In genomic region chr2:33291278-33292013, GRCh38 we compare ENCODE assay signal across 9 cellular contexts.
DNase-seq lines count a peak whose midpoint lies in the region; ATAC-seq and TF ChIP-seq lines count a peak whose summit lies in the region.
"Had no signal": no experiment of that assay in that cellular context is flagged by ENCODE, and none has a peak within 500 bp of the region (broad histone marks: within the 10 kb centered on the region; RNA-seq: fewer than 3 reads in every experiment).

No MANE protein-coding gene starts in this region.

- no peaks in the 10 kb centered on the region for H3K36me3 Mint-ChIP-seq in activated T-helper 1 cell treated with anti-CD3 and anti-CD28 coated beads, Interleukin-12 subunit alpha, Interleukin-12 subunit beta, Interleukin-2, Interleukin-4 antibody, amounts not matched to agents 30 ng/mL and 10 ng/mL and 1 ng/mL, durations not matched to agents 14 hours and 24 hours and 36 hours (ENCODE audit: low read depth)
- no peaks in the 10 kb centered on the region for H3K36me3 Mint-ChIP-seq in activated CD8-positive, alpha-beta memory T cell treated with anti-CD3 and anti-CD28 coated beads, Interleukin-2, amount 10 ng/mL, durations not matched to agents 7 days and 5 days

- H3F3A ChIP-seq in PC-3 (ENCODE audit: low read length, unreplicated experiment), result no peaks in the 10 kb centered on the region

- TF ChIP-seq CTCF in PC-3 (conservative IDR thresholded peaks at IDR 0.05; ENCODE audit: low read depth, low read length), result no peak
- no peak for TF ChIP-seq CTCF in fibroblast of villous mesenchyme (IDR thresholded peaks at IDR 0.05; ENCODE audit: insufficient read depth, low read depth, low read length)
- TF ChIP-seq CTCF in psoas muscle (IDR thresholded peaks at IDR 0.05), result no peak

- POLR2A ChIA-PET in PC-3 (lab: Charles Lee; ENCODE audit: unreplicated experiment), result interaction anchor here (0.6 kb wide), 1 partner anchor 380 kb away, joined by 4 read pairs; no protein-coding TSS in a partner anchor

- BruUV-seq in PC-3 (replicated peaks; lab: Mats Ljungman, UMichigan), result no TSS peak

- 0 out of 2 replicates have a peak, but pooled peaks cover 3% of the 10 kb centered on the region for H3K9me2 ChIP-seq in PC-3 (replicated peaks; ENCODE audit: low read length)

- H3K27ac ChIP-seq in PC-3 (ENCODE audit: low read length) (peak overlapping the region; percentile 91), psoas muscle (peak overlapping the region; percentile 53)

- intact Hi-C loops in PC-3 (cut with micrococcal nuclease), result loop anchor here (2.0 to 10.0 kb wide), 2 partner anchors 63 to 307 kb away; partner anchors contain the start of gene FAM98A
- intact Hi-C loops in psoas muscle (cut with DNase I), result loop anchor here in 1 of 2 donors (10.0 kb wide), 1 partner anchor 293 kb away; no protein-coding TSS in a partner anchor
- intact Hi-C loops in activated T-helper 1 cell treated with anti-CD3 and anti-CD28 coated beads, Interleukin-12 subunit alpha, Interleukin-12 subunit beta, Interleukin-2, Interleukin-4 antibody, amounts not matched to agents 30 ng/mL and 10 ng/mL and 1 ng/mL, durations not matched to agents 14 hours and 24 hours and 36 hours (cut with micrococcal nuclease), result no loop called here

- ATAC-seq in PC-3 (peak; percentile 96), psoas muscle (peak in 3 of 4 donors; percentile 22 to 41 (median 35))
- ATAC-seq in activated CD8-positive, alpha-beta memory T cell treated with anti-CD3 and anti-CD28 coated beads, Interleukin-2, amount 10 ng/mL, durations not matched to agents 7 days and 5 days, result no peak

- H2AFZ ChIP-seq in PC-3 (ENCODE audit: low read length), result no peak overlapping the region

- peaks cover 26% of the 10 kb centered on the region for H3K4me1 ChIP-seq in PC-3 (ENCODE audit: insufficient read depth, low read length)
- peaks cover 28% of the 10 kb centered on the region for H3K4me1 ChIP-seq in psoas muscle

- peak overlapping the region; percentile 73 for H3K4me2 ChIP-seq in PC-3 (ENCODE audit: low read length)

- peak overlapping the region; percentile 44 for H3K4me3 ChIP-seq in PC-3 (ENCODE audit: low read length)
- peak overlapping the region; percentile 41 for H3K4me3 ChIP-seq in fibroblast of villous mesenchyme (ENCODE audit: low read depth, low read length)
- peak overlapping the region; percentile 40 for H3K4me3 ChIP-seq in psoas muscle

- H3K4me1 Mint-ChIP-seq in activated T-helper 1 cell treated with anti-CD3 and anti-CD28 coated beads, Interleukin-12 subunit alpha, Interleukin-12 subunit beta, Interleukin-2, Interleukin-4 antibody, amounts not matched to agents 30 ng/mL and 10 ng/mL and 1 ng/mL, durations not matched to agents 14 hours and 24 hours and 36 hours (ENCODE audit: low read depth), result no peaks in the 10 kb centered on the region
- H3K4me1 Mint-ChIP-seq in activated CD8-positive, alpha-beta memory T cell treated with anti-CD3 and anti-CD28 coated beads, Interleukin-2, amount 10 ng/mL, durations not matched to agents 7 days and 5 days, result no peaks in the 10 kb centered on the region

- peak overlapping the region; percentile 81 for H3K9ac ChIP-seq in PC-3 (ENCODE audit: low read length)

- H3K9me3 Mint-ChIP-seq in activated T-helper 1 cell treated with anti-CD3 and anti-CD28 coated beads, Interleukin-12 subunit alpha, Interleukin-12 subunit beta, Interleukin-2, Interleukin-4 antibody, amounts not matched to agents 30 ng/mL and 10 ng/mL and 1 ng/mL, durations not matched to agents 14 hours and 24 hours and 36 hours, result no peaks in the 10 kb centered on the region
- H3K9me3 Mint-ChIP-seq in activated CD8-positive, alpha-beta memory T cell treated with anti-CD3 and anti-CD28 coated beads, Interleukin-2, amount 10 ng/mL, durations not matched to agents 7 days and 5 days (ENCODE audit: low read depth), result no peaks in the 10 kb centered on the region

- 10 to 22% (median 13%) methylated on average over 7 of the region's 7 CpGs for WGBS in psoas muscle, 3 donors

- no peaks in the 10 kb centered on the region for H4K20me1 ChIP-seq in PC-3 (ENCODE audit: low read length)

- CTCF ChIA-PET in PC-3 (lab: Charles Lee), result no interaction called here
- CTCF ChIA-PET in activated CD8-positive, alpha-beta memory T cell treated with anti-CD3 and anti-CD28 coated beads, Interleukin-2, amount 10 ng/mL, durations not matched to agents 7 days and 5 days (lab: Charles Lee), result no interaction called here

- H3K4me3 Mint-ChIP-seq in activated T-helper 1 cell treated with anti-CD3 and anti-CD28 coated beads, Interleukin-12 subunit alpha, Interleukin-12 subunit beta, Interleukin-2, Interleukin-4 antibody, amounts not matched to agents 30 ng/mL and 10 ng/mL and 1 ng/mL, durations not matched to agents 14 hours and 24 hours and 36 hours, result no peak overlapping the region
- H3K4me3 Mint-ChIP-seq in activated CD8-positive, alpha-beta memory T cell treated with anti-CD3 and anti-CD28 coated beads, Interleukin-2, amount 10 ng/mL, durations not matched to agents 7 days and 5 days, result no peak overlapping the region

- H3K36me3 ChIP-seq in PC-3 (ENCODE audit: low read depth, low read length), result 0 out of 2 replicates have a peak, but pooled peaks cover 3% of the 10 kb centered on the region
- H3K36me3 ChIP-seq in psoas muscle (ENCODE audit: insufficient read depth in 1 of 2, low read depth in 1 of 2), result no peaks in the 10 kb centered on the region

- no peaks in the 10 kb centered on the region for H3K27me3 ChIP-seq in PC-3 (ENCODE audit: low read length)
- H3K27me3 ChIP-seq in psoas muscle (ENCODE audit: insufficient read depth in 3 of 3, low read length in 2 of 3), result no peaks in the 10 kb centered on the region

- H3K27ac Mint-ChIP-seq in activated T-helper 1 cell treated with anti-CD3 and anti-CD28 coated beads, Interleukin-12 subunit alpha, Interleukin-12 subunit beta, Interleukin-2, Interleukin-4 antibody, amounts not matched to agents 30 ng/mL and 10 ng/mL and 1 ng/mL, durations not matched to agents 14 hours and 24 hours and 36 hours, result no peak overlapping the region
- no peak overlapping the region for H3K27ac Mint-ChIP-seq in activated CD8-positive, alpha-beta memory T cell treated with anti-CD3 and anti-CD28 coated beads, Interleukin-2, amount 10 ng/mL, durations not matched to agents 7 days and 5 days

- H3K9me3 ChIP-seq in PC-3 (ENCODE audit: low read length) (no peaks in the 10 kb centered on the region), psoas muscle (no peaks in the 10 kb centered on the region)

- DNase-seq in ELR (ENCODE audit: low read depth) (peak; percentile 56), PC-3 (peak; percentile 92), fibroblast of villous mesenchyme (ENCODE audit: low read depth) (peak; percentile 92), psoas muscle (no peak), iPS-NIHi7 (ENCODE audit: extremely low spot score) (no peak)
- DNase-seq in activated T-helper 1 cell treated with anti-CD3 and anti-CD28 coated beads, Interleukin-12 subunit alpha, Interleukin-12 subunit beta, Interleukin-2, Interleukin-4 antibody, amounts not matched to agents 30 ng/mL and 10 ng/mL and 1 ng/mL, durations not matched to agents 14 hours and 24 hours and 36 hours (ENCODE audit: low spot score), result no peak
- DNase-seq in activated CD4-positive, alpha-beta T cell treated with anti-CD3 and anti-CD28 coated beads, Interleukin-2, amount 50 U/mL, for 48 hours, result no peak
- no peak for DNase-seq in activated CD8-positive, alpha-beta memory T cell treated with anti-CD3 and anti-CD28 coated beads, Interleukin-2, amount 10 ng/mL, durations not matched to agents 7 days and 5 days
- DNase-seq: effector CD8-positive, alpha-beta T cell had no signal

- H3K79me2 ChIP-seq in PC-3 (ENCODE audit: low read length), result no peaks in the 10 kb centered on the region

- H3K27me3 Mint-ChIP-seq in activated T-helper 1 cell treated with anti-CD3 and anti-CD28 coated beads, Interleukin-12 subunit alpha, Interleukin-12 subunit beta, Interleukin-2, Interleukin-4 antibody, amounts not matched to agents 30 ng/mL and 10 ng/mL and 1 ng/mL, durations not matched to agents 14 hours and 24 hours and 36 hours (ENCODE audit: insufficient read depth), result peaks cover 4% of the 10 kb centered on the region
- peaks cover 45% of the 10 kb centered on the region for H3K27me3 Mint-ChIP-seq in activated CD8-positive, alpha-beta memory T cell treated with anti-CD3 and anti-CD28 coated beads, Interleukin-2, amount 10 ng/mL, durations not matched to agents 7 days and 5 days

Comparison
In these comparisons a context has a peak if more than half of its experiments do, and no peak if none do; other contexts are left out.
1. DNase-seq: peak in ELR (single experiment), PC-3 (single experiment) and fibroblast of villous mesenchyme (single experiment); none in psoas muscle (0 of 2), iPS-NIHi7 (single experiment), activated T-helper 1 cell treated with anti-CD3 and anti-CD28 coated beads, Interleukin-12 subunit alpha, Interleukin-12 subunit beta, Interleukin-2, Interleukin-4 antibody, amounts not matched to agents 30 ng/mL and 10 ng/mL and 1 ng/mL, durations not matched to agents 14 hours and 24 hours and 36 hours (single experiment), activated CD4-positive, alpha-beta T cell treated with anti-CD3 and anti-CD28 coated beads, Interleukin-2, amount 50 U/mL, for 48 hours (0 of 2) and activated CD8-positive, alpha-beta memory T cell treated with anti-CD3 and anti-CD28 coated beads, Interleukin-2, amount 10 ng/mL, durations not matched to agents 7 days and 5 days (single experiment).
2. Peak in every context shown above with its lines, with median percentiles within 50 percentile points of each other: H3K4me3 ChIP-seq.